In genomic region chr6:114144887-114145851, GRCh38 we compare ENCODE assay signal across 1 cellular context.
A peak's percentile ranks its signal among the peaks of the same experiment; 100 is the strongest.
TF ChIP-seq lines count a peak whose summit lies in the region.

No MANE protein-coding gene starts in this region.

TF ChIP-seq in HepG2, 621 proteins besides CTCF, POLR2A, EP300 and RAD21 (continued from another document and continues in another):
- no peak for TF ChIP-seq ZNF512B (CRISPR knock-in tag; IDR thresholded peaks at IDR 0.05; ENCODE audit: borderline replicate concordance)
- 0 out of 2 replicates have a peak, but pooled peaks have one; percentile 1 for TF ChIP-seq REL (CRISPR knock-in tag; conservative IDR thresholded peaks at IDR 0.05)
- peak; percentile 69 for TF ChIP-seq FOXK2 (IDR thresholded peaks at IDR 0.05)
- no peak for TF ChIP-seq ZNF24 (IDR thresholded peaks at IDR 0.05)
- TF ChIP-seq ATM (IDR thresholded peaks at IDR 0.05; ENCODE audit: borderline replicate concordance) = no peak
- no peak; the same call in 1 of the 2 replicates for TF ChIP-seq ZNF580 (CRISPR knock-in tag; IDR thresholded peaks at IDR 0.05; ENCODE audit: borderline replicate concordance, low read depth)
- TF ChIP-seq FOXP1 (IDR thresholded peaks at IDR 0.05) = peak; percentile 84
- 0 out of 2 replicates have a peak, but pooled peaks have one; percentile 73 for TF ChIP-seq FOXP1 (CRISPR knock-in tag; IDR thresholded peaks at IDR 0.05)
- TF ChIP-seq SRF (IDR thresholded peaks at IDR 0.05; ENCODE audit: low read depth, low read length) = 0 out of 2 replicates have a peak, but pooled peaks have one; percentile 7
- TF ChIP-seq GABPA (IDR thresholded peaks at IDR 0.05; ENCODE audit: low read depth, low read length) = no peak
- peak; percentile 24; the same call in 1 of the 2 replicates for TF ChIP-seq GABPA (CRISPR knock-in tag; IDR thresholded peaks at IDR 0.05; ENCODE audit: low read depth)
- 0 out of 2 replicates have a peak, but pooled peaks have one; percentile 37 for TF ChIP-seq TRIM24 (CRISPR knock-in tag; IDR thresholded peaks at IDR 0.05)
- TF ChIP-seq HMGXB4 (CRISPR knock-in tag; IDR thresholded peaks at IDR 0.05; ENCODE audit: borderline replicate concordance in 1 of 2, low read depth in 1 of 2) = no peak
- TF ChIP-seq ZFP1 (CRISPR knock-in tag; IDR thresholded peaks at IDR 0.05) = no peak
- TF ChIP-seq ZNF792 (CRISPR knock-in tag; IDR thresholded peaks at IDR 0.05) = no peak
- TF ChIP-seq RERE (CRISPR knock-in tag; IDR thresholded peaks at IDR 0.05; ENCODE audit: low read depth) = no peak; the same call in 1 of the 2 replicates
- 0 out of 2 replicates have a peak, but pooled peaks have one; percentile 68 for TF ChIP-seq GFI1 (CRISPR knock-in tag; IDR thresholded peaks at IDR 0.05; ENCODE audit: borderline replicate concordance)
- TF ChIP-seq SIN3B (IDR thresholded peaks at IDR 0.05; ENCODE audit: low read length) = no peak
- peak; percentile 85 for TF ChIP-seq BRD4 (CRISPR knock-in tag; IDR thresholded peaks at IDR 0.05)
- no peak for TF ChIP-seq SMARCC2 (IDR thresholded peaks at IDR 0.05)
- TF ChIP-seq HIVEP1 (CRISPR knock-in tag; IDR thresholded peaks at IDR 0.05) = no peak
- no peak for TF ChIP-seq ETS1 (CRISPR knock-in tag; IDR thresholded peaks at IDR 0.05)
- TF ChIP-seq ZNF180 (CRISPR knock-in tag; IDR thresholded peaks at IDR 0.05; ENCODE audit: borderline replicate concordance, low read depth) = no peak
- TF ChIP-seq ZNF407 (CRISPR knock-in tag; IDR thresholded peaks at IDR 0.05; ENCODE audit: not compliant biosample characterization) = no peak
- peak; percentile 34 for TF ChIP-seq STAG1 (CRISPR knock-in tag; IDR thresholded peaks at IDR 0.05)
- TF ChIP-seq ZNF329 (CRISPR knock-in tag; IDR thresholded peaks at IDR 0.05; ENCODE audit: low read depth) = no peak
- TF ChIP-seq ZBTB8A (CRISPR knock-in tag; IDR thresholded peaks at IDR 0.05; ENCODE audit: borderline replicate concordance, low read depth) = no peak
- no peak for TF ChIP-seq FLYWCH1 (CRISPR knock-in tag; IDR thresholded peaks at IDR 0.05)
- TF ChIP-seq ZNF33A (CRISPR knock-in tag; IDR thresholded peaks at IDR 0.05; ENCODE audit: borderline replicate concordance) = no peak
- TF ChIP-seq ZBTB2 (CRISPR knock-in tag; IDR thresholded peaks at IDR 0.05; ENCODE audit: low read depth) = no peak
- peak; percentile 82 for TF ChIP-seq CREM (IDR thresholded peaks at IDR 0.05)
- no peak for TF ChIP-seq CREM (CRISPR knock-in tag; IDR thresholded peaks at IDR 0.05)
